10 cellular contexts compared by ENCODE assay signal in genomic region chr17:11948791-11949190, GRCh38. TPM values are rescaled to one million over a fixed set of nuclear protein-coding genes. Genes with fewer than 3 reads are reported as not detected.
A peak's percentile ranks its signal among the peaks of the same experiment; 100 is the strongest.
DNase-seq lines count a peak whose midpoint lies in the region; ATAC-seq and TF ChIP-seq lines count a peak whose summit lies in the region.
"Had no signal": no experiment of that assay in that cellular context is flagged by ENCODE, and none has a peak within 500 bp of the region (broad histone marks: within the 10 kb centered on the region; RNA-seq: fewer than 3 reads in every experiment).

No MANE protein-coding gene starts in this region.

- H3K36me3 ChIP-seq in body of pancreas (replicated peaks in 1 of 2; ENCODE audit: insufficient read depth in 1 of 2, low read depth in 2 of 2) = no peaks in the 10 kb centered on the region
- H3K36me3 ChIP-seq in vagina = peaks cover 0 to 9% of the 10 kb centered on the region in 2 donors

- ATAC-seq in Right ventricle myocardium superior (ENCODE audit: poor library complexity) (peak; percentile 60), body of pancreas (no peak), left lobe of liver (peak; percentile 32)
- ATAC-seq: activated CD8-positive, alpha-beta T cell treated with anti-CD3 and anti-CD28 coated beads, Interleukin-2, amount 10 ng/mL, durations not matched to agents 7 days and 5 days had no signal

- DNase-seq in Right ventricle myocardium superior = no peak
- DNase-seq in cardiac septum (ENCODE audit: low spot score) = no peak
- peak; percentile 15 to 58 (median 36) for DNase-seq in body of pancreas
- no peak for DNase-seq in left lobe of liver (ENCODE audit: low spot score)
- no peak for DNase-seq in vagina (ENCODE audit: extremely low spot score in 2 of 2)
- DNase-seq in activated naive CD4-positive, alpha-beta T cell treated with anti-CD3 and anti-CD28 coated beads, Interleukin-2, amount 50 U/mL, for 16 hours = no peak
- no peak for DNase-seq in NCI-H345 (lab: John Stamatoyannopoulos, UW)
- no peak for DNase-seq in retina
- DNase-seq: activated CD8-positive, alpha-beta T cell treated with anti-CD3 and anti-CD28 coated beads, Interleukin-2, amount 10 ng/mL, durations not matched to agents 7 days and 5 days; naive B cell had no signal

- H3K27me3 ChIP-seq in body of pancreas (no peaks in the 10 kb centered on the region), vagina (no peaks in the 10 kb centered on the region)

- intact Hi-C loops in Right ventricle myocardium superior (cut with DNase I) = no loop called here
- intact Hi-C loops in cardiac septum (cut with DNase I) = no loop called here
- intact Hi-C loops in body of pancreas (cut with DNase I) = no loop called here
- intact Hi-C loops in vagina (cut with DNase I) = no loop called here

- TF ChIP-seq POLR2A in body of pancreas (IDR thresholded peaks at IDR 0.05) (no peak), vagina (IDR thresholded peaks at IDR 0.05) (no peak)

- H3K4me3 ChIP-seq in body of pancreas (no peak overlapping the region), vagina (no peak overlapping the region)

- H3K4me1 ChIP-seq in body of pancreas (peaks cover 6% of the 10 kb centered on the region), vagina (peaks cover 14% of the 10 kb centered on the region)

- 29 to 31% methylated on average over 6 of the region's 6 CpGs for WGBS in body of pancreas, 2 donors

- H3K9me3 ChIP-seq in body of pancreas = no peaks in the 10 kb centered on the region
- H3K9me3 ChIP-seq in vagina = no peaks in the 10 kb centered on the region

- H3K27ac ChIP-seq in body of pancreas (no peak overlapping the region), vagina (peak overlapping the region; percentile 31)

- TF ChIP-seq CTCF in body of pancreas (IDR thresholded peaks at IDR 0.05) (no peak), vagina (IDR thresholded peaks at IDR 0.05) (no peak)

RNA-seq across cellular contexts. Expression of gene ZNF18, which starts 48.5 kb away (rescaled TPM):
- total RNA-seq in Right ventricle myocardium superior (4.0 TPM), cardiac septum (4.3 TPM), body of pancreas (1 to 10 TPM; 4.3 to 7.0 TPM), left lobe of liver (5.3 TPM), vagina (10.8 TPM)

Comparison
In these comparisons a context has a peak if more than half of its experiments do, and no peak if none do; other contexts are left out.
1. DNase-seq: peak in body of pancreas (4 of 4); none in Right ventricle myocardium superior (single experiment), cardiac septum (single experiment), left lobe of liver (single experiment), vagina (0 of 2), activated naive CD4-positive, alpha-beta T cell treated with anti-CD3 and anti-CD28 coated beads, Interleukin-2, amount 50 U/mL, for 16 hours (single experiment), NCI-H345 (single experiment) and retina (single experiment).